ENCODE assay signal across 29 cellular contexts in the genomic region with DNA sequence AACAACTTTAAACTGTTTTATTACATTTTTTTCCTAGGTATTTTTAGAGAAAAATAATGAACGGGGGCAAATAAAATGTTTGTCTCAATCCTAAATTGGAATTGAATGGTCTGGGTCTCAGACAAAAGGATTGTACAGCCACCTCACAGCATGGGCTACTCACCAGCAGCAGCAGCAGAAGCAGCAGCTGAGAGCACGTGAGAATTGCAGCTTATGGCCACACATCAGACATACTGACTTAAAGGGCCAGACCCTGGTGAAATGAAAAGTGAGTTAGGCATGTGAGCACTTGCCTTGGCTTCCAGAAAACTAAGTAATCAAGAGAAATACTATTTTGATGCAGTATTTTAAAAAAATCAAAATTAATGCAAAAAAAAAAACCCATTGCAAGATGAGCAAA. TPM values are rescaled to one million over a fixed set of nuclear protein-coding genes. Genes with fewer than 3 reads are reported as not detected.
DNase-seq lines count a peak whose midpoint lies in the region; ATAC-seq and TF ChIP-seq lines count a peak whose summit lies in the region.
"Had no signal": no experiment of that assay in that cellular context is flagged by ENCODE, and none has a peak within 500 bp of the region (broad histone marks: within the 10 kb centered on the region; RNA-seq: fewer than 3 reads in every experiment).

No MANE protein-coding gene starts in this region.

- H3K4me2 ChIP-seq in SK-N-SH, result no peak overlapping the region
- H3K4me2 ChIP-seq: BLaER1 treated with 17β-estradiol and CSF1 and Interleukin-3, amounts not matched to agents 10 nM and 100 nM had no signal

- peaks cover 0 to 24% of the 10 kb centered on the region in 2 experiments for H3K36me3 ChIP-seq in SK-N-SH (replicated peaks in 1 of 2; ENCODE audit: control insufficient read depth in 1 of 2, insufficient read depth in 2 of 2, low read length in 1 of 2)
- peaks cover 9% of the 10 kb centered on the region; the same call in 1 of the 2 replicates for H3K36me3 ChIP-seq in SJCRH30
- H3K36me3 ChIP-seq in MG63, result no peaks in the 10 kb centered on the region
- H3K36me3 ChIP-seq in left lung, result no peaks in the 10 kb centered on the region
- H3K36me3 ChIP-seq: heart left ventricle, right atrium auricular region, suprapubic skin had no signal

- CTCF ChIA-PET in SK-N-SH (lab: Yijun Ruan, JAX), result no interaction called here

- no peak for TF ChIP-seq CTCF in SK-N-SH (IDR thresholded peaks at IDR 0.05)
- TF ChIP-seq CTCF in left lung (IDR thresholded peaks at IDR 0.05), result no peak

- H3F3A ChIP-seq in SK-N-SH (replicated peaks; ENCODE audit: insufficient read depth), result peaks cover 7% of the 10 kb centered on the region

- no peak for TF ChIP-seq EP300 in SK-N-SH (IDR thresholded peaks at IDR 0.05; ENCODE audit: borderline replicate concordance in 1 of 2, low read depth in 1 of 2, low read length in 1 of 2)

- H3K9me3 ChIP-seq in SK-N-SH, result no peaks in the 10 kb centered on the region
- peaks cover 2% of the 10 kb centered on the region for H3K9me3 ChIP-seq in SJCRH30 (replicated peaks)
- H3K9me3 ChIP-seq in MG63, result no peaks in the 10 kb centered on the region
- peaks cover 0 to 2% of the 10 kb centered on the region in 2 donors for H3K9me3 ChIP-seq in left lung
- H3K9me3 ChIP-seq: BLaER1 treated with 17β-estradiol and CSF1 and Interleukin-3, amounts not matched to agents 10 nM and 100 nM; Caco-2; heart left ventricle; right atrium auricular region; suprapubic skin had no signal

- no peak overlapping the region for H3K4me3 ChIP-seq in SK-N-SH (ENCODE audit: low read depth in 2 of 2, low read length in 1 of 2)
- H3K4me3 ChIP-seq in SJCRH30, result no peak overlapping the region
- no peak overlapping the region for H3K4me3 ChIP-seq in MG63
- H3K4me3 ChIP-seq in left lung, result no peak overlapping the region
- H3K4me3 ChIP-seq: BLaER1 treated with 17β-estradiol and CSF1 and Interleukin-3, amounts not matched to agents 10 nM and 100 nM; heart left ventricle; right atrium auricular region; suprapubic skin had no signal

- no peak overlapping the region for H3K27ac ChIP-seq in SK-N-SH (ENCODE audit: low read depth in 2 of 2, low read length in 1 of 2)
- peak overlapping the region; percentile 7; the same call in 1 of the 2 replicates for H3K27ac ChIP-seq in SJCRH30
- no peak overlapping the region for H3K27ac ChIP-seq in left lung
- H3K27ac ChIP-seq: BLaER1 treated with 17β-estradiol and CSF1 and Interleukin-3, amounts not matched to agents 10 nM and 100 nM; heart left ventricle; right atrium auricular region; suprapubic skin had no signal

- ATAC-seq in SK-N-SH treated with all-trans-retinoic acid at 6 μM for 48 hours, result no peak
- ATAC-seq in left lung, result no peak
- ATAC-seq: activated T-helper 17 cell treated with anti-CD3 and anti-CD28 coated beads, Interleukin-2, amount 50 U/mL, for 72 hours; HCT116; heart left ventricle; left cardiac atrium; naive thymus-derived CD4-positive, alpha-beta T cell; stimulated activated memory B cell treated with anti-CD40 and anti-IgM and Interleukin-4, amounts not matched to agents 10 μg/mL and 1 μg/mL and 100 μg/mL, for 72 hours had no signal

- WGBS in SK-N-SH (ENCODE audit: low lambda C conversion rate), result 83% methylated on average over 2 of the region's 2 CpGs

- H3K4me1 ChIP-seq in SK-N-SH (ENCODE audit: control insufficient read depth in 1 of 2, insufficient read depth in 2 of 2, low read depth in 1 of 2, low read length in 1 of 2) (no peaks in the 10 kb centered on the region), SJCRH30 (peaks cover 21% of the 10 kb centered on the region), left lung (no peaks in the 10 kb centered on the region)
- H3K4me1 ChIP-seq: Caco-2, right atrium auricular region, suprapubic skin had no signal

- intact Hi-C loops in left lung (cut with DNase I), result no loop called here

- H2AFZ ChIP-seq in SK-N-SH (ENCODE audit: low read depth), result peak overlapping the region; percentile 35; the same call in 1 of the 2 replicates

- H4K20me1 ChIP-seq in SK-N-SH (ENCODE audit: insufficient read depth), result no peaks in the 10 kb centered on the region
- H4K20me1 ChIP-seq: BLaER1 treated with 17β-estradiol and CSF1 and Interleukin-3, amounts not matched to agents 10 nM and 100 nM had no signal

- POLR2A ChIA-PET in SK-N-SH (lab: Yijun Ruan, JAX), result no interaction called here

- H3K27me3 ChIP-seq in SK-N-SH (ENCODE audit: insufficient read depth) (no peaks in the 10 kb centered on the region), SJCRH30 (no peaks in the 10 kb centered on the region), MG63 (no peaks in the 10 kb centered on the region), left lung (no peaks in the 10 kb centered on the region)
- H3K27me3 ChIP-seq: BLaER1 treated with 17β-estradiol and CSF1 and Interleukin-3, amounts not matched to agents 10 nM and 100 nM; heart left ventricle; right atrium auricular region; suprapubic skin had no signal

- no peaks in the 10 kb centered on the region for H3K9me2 ChIP-seq in SK-N-SH

- DNase-seq in SK-N-SH (no peak), SJCRH30 (peak; percentile 47 to 68), foreskin melanocyte (peak; percentile 66), MG63 (no peak), pons (ENCODE audit: low spot score) (no peak), amygdala (lab: John Stamatoyannopoulos, UW) (no peak), left lung (no peak)
- DNase-seq: activated CD4-positive, alpha-beta T cell treated with anti-CD3 and anti-CD28 coated beads, Interleukin-2, amount 50 U/mL, for 4 hours; activated CD8-positive, alpha-beta memory T cell treated with anti-CD3 and anti-CD28 coated beads, Interleukin-2, amount 50 U/mL, for 4 hours; anterior cingulate cortex; Caco-2; central memory CD4-positive, alpha-beta T cell; dermis blood vessel endothelial cell; EL; heart left ventricle; left cardiac atrium; naive thymus-derived CD4-positive, alpha-beta T cell; NCI-H1436; NCI-H2171; NCI-H524; stimulated activated CD4-positive, alpha-beta T cell treated with anti-CD3 and anti-CD28 coated beads, Interleukin-4, amount 100 ng/mL, for 1 hour; T-helper 9 cell had no signal

- TF ChIP-seq RAD21 in SK-N-SH (IDR thresholded peaks at IDR 0.05; ENCODE audit: low read length), result no peak

- no peak overlapping the region for H3K9ac ChIP-seq in SK-N-SH
- H3K9ac ChIP-seq: BLaER1 treated with 17β-estradiol and CSF1 and Interleukin-3, amounts not matched to agents 10 nM and 100 nM had no signal

- H3K79me2 ChIP-seq in SK-N-SH (ENCODE audit: insufficient read depth), result no peaks in the 10 kb centered on the region

TF ChIP-seq in SK-N-SH, 30 proteins besides CTCF, POLR2A, EP300 and RAD21 (continues in another document):
- TF ChIP-seq, protein P1, sequence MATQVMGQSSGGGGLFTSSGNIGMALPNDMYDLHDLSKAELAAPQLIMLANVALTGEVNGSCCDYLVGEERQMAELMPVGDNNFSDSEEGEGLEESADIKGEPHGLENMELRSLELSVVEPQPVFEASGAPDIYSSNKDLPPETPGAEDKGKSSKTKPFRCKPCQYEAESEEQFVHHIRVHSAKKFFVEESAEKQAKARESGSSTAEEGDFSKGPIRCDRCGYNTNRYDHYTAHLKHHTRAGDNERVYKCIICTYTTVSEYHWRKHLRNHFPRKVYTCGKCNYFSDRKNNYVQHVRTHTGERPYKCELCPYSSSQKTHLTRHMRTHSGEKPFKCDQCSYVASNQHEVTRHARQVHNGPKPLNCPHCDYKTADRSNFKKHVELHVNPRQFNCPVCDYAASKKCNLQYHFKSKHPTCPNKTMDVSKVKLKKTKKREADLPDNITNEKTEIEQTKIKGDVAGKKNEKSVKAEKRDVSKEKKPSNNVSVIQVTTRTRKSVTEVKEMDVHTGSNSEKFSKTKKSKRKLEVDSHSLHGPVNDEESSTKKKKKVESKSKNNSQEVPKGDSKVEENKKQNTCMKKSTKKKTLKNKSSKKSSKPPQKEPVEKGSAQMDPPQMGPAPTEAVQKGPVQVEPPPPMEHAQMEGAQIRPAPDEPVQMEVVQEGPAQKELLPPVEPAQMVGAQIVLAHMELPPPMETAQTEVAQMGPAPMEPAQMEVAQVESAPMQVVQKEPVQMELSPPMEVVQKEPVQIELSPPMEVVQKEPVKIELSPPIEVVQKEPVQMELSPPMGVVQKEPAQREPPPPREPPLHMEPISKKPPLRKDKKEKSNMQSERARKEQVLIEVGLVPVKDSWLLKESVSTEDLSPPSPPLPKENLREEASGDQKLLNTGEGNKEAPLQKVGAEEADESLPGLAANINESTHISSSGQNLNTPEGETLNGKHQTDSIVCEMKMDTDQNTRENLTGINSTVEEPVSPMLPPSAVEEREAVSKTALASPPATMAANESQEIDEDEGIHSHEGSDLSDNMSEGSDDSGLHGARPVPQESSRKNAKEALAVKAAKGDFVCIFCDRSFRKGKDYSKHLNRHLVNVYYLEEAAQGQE (IDR thresholded peaks at IDR 0.05; ENCODE audit: low read depth, low read length), result no peak

TF ChIP-seq in SK-N-SH treated with all-trans-retinoic acid at 6 μM for 48 hours, 23 proteins besides CTCF, POLR2A, EP300 and RAD21 (continues in another document):
- no peak for TF ChIP-seq CSDC2 (CRISPR knock-in tag; IDR thresholded peaks at IDR 0.05)
- no peak for TF ChIP-seq OSR1 (CRISPR knock-in tag; IDR thresholded peaks at IDR 0.05)
- TF ChIP-seq ZNF8 (CRISPR knock-in tag; IDR thresholded peaks at IDR 0.05), result no peak
- TF ChIP-seq, protein P2, sequence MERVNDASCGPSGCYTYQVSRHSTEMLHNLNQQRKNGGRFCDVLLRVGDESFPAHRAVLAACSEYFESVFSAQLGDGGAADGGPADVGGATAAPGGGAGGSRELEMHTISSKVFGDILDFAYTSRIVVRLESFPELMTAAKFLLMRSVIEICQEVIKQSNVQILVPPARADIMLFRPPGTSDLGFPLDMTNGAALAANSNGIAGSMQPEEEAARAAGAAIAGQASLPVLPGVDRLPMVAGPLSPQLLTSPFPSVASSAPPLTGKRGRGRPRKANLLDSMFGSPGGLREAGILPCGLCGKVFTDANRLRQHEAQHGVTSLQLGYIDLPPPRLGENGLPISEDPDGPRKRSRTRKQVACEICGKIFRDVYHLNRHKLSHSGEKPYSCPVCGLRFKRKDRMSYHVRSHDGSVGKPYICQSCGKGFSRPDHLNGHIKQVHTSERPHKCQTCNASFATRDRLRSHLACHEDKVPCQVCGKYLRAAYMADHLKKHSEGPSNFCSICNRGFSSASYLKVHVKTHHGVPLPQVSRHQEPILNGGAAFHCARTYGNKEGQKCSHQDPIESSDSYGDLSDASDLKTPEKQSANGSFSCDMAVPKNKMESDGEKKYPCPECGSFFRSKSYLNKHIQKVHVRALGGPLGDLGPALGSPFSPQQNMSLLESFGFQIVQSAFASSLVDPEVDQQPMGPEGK (CRISPR knock-in tag; IDR thresholded peaks at IDR 0.05; ENCODE audit: borderline replicate concordance), result no peak

RNA-seq across cellular contexts. Expression of a gene that starts 56.6 kb away (rescaled TPM):
- 4.4 and 5.6 TPM in 2 replicates for polyA plus RNA-seq in SK-N-SH (2012; rRNA removed)
- 5.4 and 6.2 TPM in 2 replicates for polyA plus RNA-seq in SK-N-SH (2012; cell fraction: cytosol; rRNA removed)
- polyA plus RNA-seq in SK-N-SH (2012; cell fraction: nucleus; rRNA removed), result 6.8 and 10.5 TPM in 2 replicates
- total RNA-seq in SJCRH30 (2014; rRNA removed; shearing (Covaris generic)), result 13.2 and 21.0 TPM in 2 replicates
- 4.8 TPM in 2 replicates for total RNA-seq in MG63 (2014; rRNA removed; shearing (Covaris generic); ENCODE audit: low replicate concordance)
- total RNA-seq in left lung, result 10 to 100 TPM; 12.3 to 15.3 TPM

Comparison
In these comparisons a context has a peak if more than half of its experiments do, and no peak if none do; other contexts are left out.
1. DNase-seq: peak in SJCRH30 (2 of 2) and foreskin melanocyte (single experiment); none in SK-N-SH (single experiment), MG63 (single experiment), pons (single experiment), amygdala (0 of 56) and left lung (0 of 2).